ENCODE assay signal across 10 cellular contexts in the genomic region with DNA sequence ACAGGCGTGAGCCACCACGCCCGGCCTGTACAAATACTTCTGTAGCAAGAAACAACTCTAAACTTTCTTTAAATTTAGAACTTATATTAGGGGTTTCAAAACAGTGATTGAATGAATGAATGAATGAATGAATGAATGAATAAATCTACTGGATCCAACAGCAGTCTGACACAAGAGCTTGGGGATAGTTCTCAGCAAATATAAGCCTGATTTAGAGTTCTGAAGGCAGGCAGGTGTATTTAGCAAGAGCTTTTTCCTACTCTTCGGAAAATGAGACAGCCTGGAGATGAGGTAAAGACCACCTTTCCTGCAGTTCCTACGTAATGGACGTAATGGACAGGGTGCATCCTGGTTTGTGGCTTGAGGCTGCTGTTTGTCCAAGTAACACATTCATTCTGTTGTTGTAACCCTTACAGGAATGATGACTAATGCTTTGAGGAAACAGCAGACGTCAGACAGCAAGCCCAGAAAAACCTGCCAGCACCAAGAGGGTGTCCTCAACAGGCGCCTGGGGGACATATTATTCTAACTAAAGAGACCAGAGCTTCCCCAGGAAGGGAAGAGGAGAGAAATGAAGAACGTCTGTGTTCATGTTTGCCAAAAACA.
DNase-seq lines count a peak whose midpoint lies in the region; ATAC-seq and TF ChIP-seq lines count a peak whose summit lies in the region.
"Had no signal": no experiment of that assay in that cellular context is flagged by ENCODE, and none has a peak within 500 bp of the region (broad histone marks: within the 10 kb centered on the region; RNA-seq: fewer than 3 reads in every experiment).

No MANE protein-coding gene starts in this region.

- no peaks in the 10 kb centered on the region for H3K36me3 ChIP-seq in aorta (ENCODE audit: control insufficient read depth in 1 of 2, insufficient read depth in 2 of 2, low read length in 1 of 2)
- no peaks in the 10 kb centered on the region for H3K36me3 ChIP-seq in MM.1S (replicated peaks; ENCODE audit: insufficient read depth, low read length)

- in situ Hi-C loops in astrocyte of the cerebellum (cut with HindIII; ENCODE audit: low sequenced_read_pairs) = no loop called here

- ATAC-seq in left cardiac atrium (peak; percentile 15 to 89), aorta (ENCODE audit: low FRiP score) (peak; percentile 73)
- ATAC-seq: activated CD8-positive, alpha-beta T cell treated with anti-CD3 and anti-CD28 coated beads for 36 hours had no signal

- no peak overlapping the region for H3K9ac ChIP-seq in MM.1S (ENCODE audit: low read length)

- H3K27ac ChIP-seq in aorta (ENCODE audit: low read depth in 1 of 2, low read length in 2 of 2) = peak overlapping the region in 1 of 2 donors; percentile 51
- H3K27ac ChIP-seq in MM.1S (ENCODE audit: low read length) = no peak overlapping the region

- H3K4me3 ChIP-seq in astrocyte of the cerebellum (ENCODE audit: low read depth, low read length) = no peak overlapping the region
- H3K4me3 ChIP-seq in aorta (ENCODE audit: low read length in 2 of 2) = no peak overlapping the region
- no peak overlapping the region for H3K4me3 ChIP-seq in MM.1S (ENCODE audit: low read length)

- intact Hi-C loops in left cardiac atrium (cut with DNase I) (no loop called here), cardiac septum (cut with DNase I) (no loop called here), aorta (cut with DNase I) (loop anchor here in 1 of 2 donors (10.0 kb wide), 1 partner anchor 378 kb away; no protein-coding TSS in a partner anchor)

- H3K27me3 ChIP-seq in aorta (ENCODE audit: control insufficient read depth in 1 of 2, insufficient read depth in 2 of 2, low read length in 1 of 2) (no peaks in the 10 kb centered on the region), MM.1S (replicated peaks; ENCODE audit: insufficient read depth, low read length) (no peaks in the 10 kb centered on the region)

- H3K79me2 ChIP-seq in MM.1S (ENCODE audit: low read length) = no peaks in the 10 kb centered on the region

- no peaks in the 10 kb centered on the region for H3K9me2 ChIP-seq in MM.1S (replicated peaks; ENCODE audit: insufficient read depth, low read length)

- no peak overlapping the region for H2AFZ ChIP-seq in MM.1S (ENCODE audit: low read length)

- no peaks in the 10 kb centered on the region for H3F3A ChIP-seq in MM.1S (ENCODE audit: insufficient read depth, low read length)

- no peak for TF ChIP-seq CTCF in astrocyte of the cerebellum (IDR thresholded peaks at IDR 0.05; ENCODE audit: low read depth, low read length, missing control alignments)
- no peak for TF ChIP-seq CTCF in MM.1S (IDR thresholded peaks at IDR 0.05; ENCODE audit: low read length)

- H3K4me1 ChIP-seq in aorta (ENCODE audit: control insufficient read depth in 1 of 2, insufficient read depth in 2 of 2, low read length in 2 of 2) (peaks cover 2 to 8% of the 10 kb centered on the region in 2 donors), MM.1S (ENCODE audit: low read length) (no peaks in the 10 kb centered on the region)

- H4K20me1 ChIP-seq in MM.1S (ENCODE audit: insufficient read depth, low read length) = no peaks in the 10 kb centered on the region

- peak; percentile 55 for DNase-seq in left cardiac atrium
- no peak for DNase-seq in cardiac septum (ENCODE audit: low spot score)
- DNase-seq in astrocyte of the cerebellum (ENCODE audit: low read depth) = peak; percentile 89
- DNase-seq in iris pigment epithelial cell (ENCODE audit: low read depth) = peak; percentile 99
- DNase-seq in aorta = peak in 1 of 2 donors; percentile 59
- DNase-seq in MM.1S = no peak
- DNase-seq in NCI-H146 treated with DMSO at 0.1 percent for 48 hours (lab: John Stamatoyannopoulos, UW; ENCODE audit: unreplicated experiment) = no peak
- no peak for DNase-seq in T-helper 2 cell
- DNase-seq: activated CD8-positive, alpha-beta T cell treated with anti-CD3 and anti-CD28 coated beads for 36 hours; NCI-H526 treated with DMSO at 0.1 percent for 48 hours had no signal

- H3K9me3 ChIP-seq in aorta (ENCODE audit: control insufficient read depth, low read length) (no peaks in the 10 kb centered on the region), MM.1S (replicated peaks; ENCODE audit: insufficient read depth, low read length) (no peaks in the 10 kb centered on the region)

- 44 to 45% methylated on average over 9 of the region's 9 CpGs for WGBS in aorta, 2 donors

- no peak overlapping the region for H3K4me2 ChIP-seq in MM.1S (ENCODE audit: low read depth, low read length)

Comparison
In these comparisons a context has a peak if more than half of its experiments do, and no peak if none do; other contexts are left out.
1. DNase-seq: peak in left cardiac atrium (single experiment), astrocyte of the cerebellum (single experiment) and iris pigment epithelial cell (single experiment); none in cardiac septum (single experiment), MM.1S (single experiment), NCI-H146 treated with DMSO at 0.1 percent for 48 hours (single experiment) and T-helper 2 cell (0 of 5).